17 cellular contexts compared by ENCODE assay signal in genomic region chr1:15624315-15624714, GRCh38.
"Had no signal": no experiment of that assay in that cellular context is flagged by ENCODE, and none has a peak within 500 bp of the region (broad histone marks: within the 10 kb centered on the region; RNA-seq: fewer than 3 reads in every experiment).

No MANE protein-coding gene starts in this region.

- H2AFZ ChIP-seq: parathyroid adenoma had no signal

- H3K9me3 Mint-ChIP-seq: activated naive CD4-positive, alpha-beta T cell treated with anti-CD3 and anti-CD28 coated beads for 36 hours; brain; dendritic cell treated with granulocyte-macrophage colony-stimulating factor and Interleukin-4, amounts not matched to agents 40 ng/mL and 50 ng/mL, for 4 days; effector memory CD8-positive, alpha-beta T cell; stimulated activated naive B cell treated with anti-CD40 and anti-IgM and Interleukin-4, amounts not matched to agents 10 μg/mL and 1 μg/mL and 100 μg/mL, for 72 hours; T-helper 2 cell treated with Interferon-gamma antibody and Interleukin-4, amounts not matched to agents 5 μg/mL and 100 μg/mL, for 36 hours had no signal

- H3K27ac ChIP-seq: parathyroid adenoma, suprapubic skin, upper lobe of left lung had no signal

- H3K27me3 Mint-ChIP-seq: brain; dendritic cell treated with granulocyte-macrophage colony-stimulating factor and Interleukin-4, amounts not matched to agents 40 ng/mL and 50 ng/mL, for 4 days; effector memory CD8-positive, alpha-beta T cell; stimulated activated naive B cell treated with anti-CD40 and anti-IgM and Interleukin-4, amounts not matched to agents 10 μg/mL and 1 μg/mL and 100 μg/mL, for 72 hours had no signal

- H3K4me3 ChIP-seq: lung, smooth muscle cell, suprapubic skin, upper lobe of left lung had no signal

- DNase-seq: activated CD4-positive, alpha-beta T cell treated with anti-CD3 and anti-CD28 coated beads for 48 hours; activated naive CD4-positive, alpha-beta T cell treated with anti-CD3 and anti-CD28 coated beads for 36 hours; amygdala; cerebellar nuclear complex; effector memory CD8-positive, alpha-beta T cell; left cardiac atrium; midbrain; SIG-M5; stimulated activated naive B cell treated with anti-CD40 and anti-IgM and Interleukin-4, amounts not matched to agents 10 μg/mL and 1 μg/mL and 100 μg/mL, for 72 hours; upper lobe of left lung had no signal

- H3K9ac ChIP-seq: parathyroid adenoma had no signal

- H3K4me3 Mint-ChIP-seq: activated naive CD4-positive, alpha-beta T cell treated with anti-CD3 and anti-CD28 coated beads for 36 hours; brain; dendritic cell treated with granulocyte-macrophage colony-stimulating factor and Interleukin-4, amounts not matched to agents 40 ng/mL and 50 ng/mL, for 4 days; effector memory CD8-positive, alpha-beta T cell; T-helper 2 cell treated with Interferon-gamma antibody and Interleukin-4, amounts not matched to agents 5 μg/mL and 100 μg/mL, for 36 hours had no signal

- H3K27ac Mint-ChIP-seq: dendritic cell treated with granulocyte-macrophage colony-stimulating factor and Interleukin-4, amounts not matched to agents 40 ng/mL and 50 ng/mL, for 4 days; T-helper 2 cell treated with Interferon-gamma antibody and Interleukin-4, amounts not matched to agents 5 μg/mL and 100 μg/mL, for 36 hours had no signal

- H3K27me3 ChIP-seq: suprapubic skin, upper lobe of left lung had no signal

- ATAC-seq: effector memory CD8-positive, alpha-beta T cell; left cardiac atrium; stimulated activated naive B cell treated with anti-CD40 and anti-IgM and Interleukin-4, amounts not matched to agents 10 μg/mL and 1 μg/mL and 100 μg/mL, for 72 hours had no signal

- H3K4me2 ChIP-seq: smooth muscle cell had no signal

- H3K9me3 ChIP-seq: suprapubic skin, upper lobe of left lung had no signal
